20 cellular contexts compared by ENCODE assay signal in the genomic region with DNA sequence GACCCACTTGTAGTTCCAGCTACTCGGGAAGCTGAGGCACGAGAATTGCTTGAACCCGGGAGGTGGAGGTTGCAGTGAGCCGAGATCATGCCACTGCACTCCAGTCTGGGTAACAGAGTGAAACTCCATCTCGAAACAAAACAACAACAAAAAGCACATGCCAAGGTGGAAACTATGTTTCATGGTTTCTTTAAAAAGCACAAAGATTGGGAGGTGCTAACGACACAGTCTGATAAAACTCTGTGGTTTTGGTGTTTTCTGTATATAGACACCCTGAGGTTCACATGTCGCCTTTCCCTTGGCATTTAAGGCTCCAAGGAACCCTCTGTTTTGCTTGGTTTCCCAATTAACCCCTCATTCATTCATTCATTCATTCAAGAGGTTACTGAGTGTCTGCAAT.
DNase-seq lines count a peak whose midpoint lies in the region; ATAC-seq and TF ChIP-seq lines count a peak whose summit lies in the region.
"Had no signal": no experiment of that assay in that cellular context is flagged by ENCODE, and none has a peak within 500 bp of the region (broad histone marks: within the 10 kb centered on the region; RNA-seq: fewer than 3 reads in every experiment).

No MANE protein-coding gene starts in this region.

- H4K20me1 ChIP-seq in BLaER1: no peaks in the 10 kb centered on the region

- H3K36me3 ChIP-seq in BLaER1 (no peaks in the 10 kb centered on the region), thymus (ENCODE audit: control insufficient read depth, insufficient read depth) (no peaks in the 10 kb centered on the region)

- no peak overlapping the region for H3K9ac ChIP-seq in BLaER1

- 69% methylated on average over 7 of the region's 7 CpGs for WGBS in thymus

- POLR2A ChIA-PET in RWPE1 (lab: Yijun Ruan, JAX; ENCODE audit: low non-redundant PET): no interaction called here

- no peak for TF ChIP-seq CTCF in RWPE1 (conservative IDR thresholded peaks at IDR 0.05; ENCODE audit: low read depth)
- no peak for TF ChIP-seq CTCF in foreskin keratinocyte (conservative IDR thresholded peaks at IDR 0.05)

- H3K4me1 ChIP-seq in BLaER1 (peaks cover 16% of the 10 kb centered on the region), thymus (ENCODE audit: control insufficient read depth, insufficient read depth, low read length) (peaks cover 8% of the 10 kb centered on the region), foreskin keratinocyte (no peaks in the 10 kb centered on the region)

- no peak for ATAC-seq in GM19467 (IDR thresholded peaks at IDR 0.05; ENCODE audit: unreplicated experiment)
- ATAC-seq in foreskin keratinocyte: no peak

- H3K9me3 ChIP-seq in BLaER1 (0 out of 2 replicates have a peak, but pooled peaks cover 6% of the 10 kb centered on the region), thymus (ENCODE audit: control insufficient read depth) (no peaks in the 10 kb centered on the region)

- H3K27me3 ChIP-seq in BLaER1 (no peaks in the 10 kb centered on the region), thymus (ENCODE audit: control insufficient read depth, insufficient read depth) (no peaks in the 10 kb centered on the region), foreskin keratinocyte (peaks cover 7% of the 10 kb centered on the region)

- peak; percentile 11 for DNase-seq in Jurkat, Clone E6-1 (ENCODE audit: low read depth, low spot score)
- DNase-seq in RWPE1 (ENCODE audit: low spot score): no peak
- no peak for DNase-seq in NCI-H510A (lab: John Stamatoyannopoulos, UW)
- no peak for DNase-seq in foreskin keratinocyte
- DNase-seq: 8988T; C1 segment of cervical spinal cord; CD4-positive, CD25-positive, alpha-beta regulatory T cell; CD8-positive, alpha-beta memory T cell; COR-L47; DMS 273 treated with DMSO at 0.1 percent for 48 hours; DMS53; DND-41; EL; HCEC 1CT; KBM-7 had no signal

- no peak overlapping the region for H3K4me3 ChIP-seq in BLaER1
- H3K4me3 ChIP-seq in Jurkat, Clone E6-1 (ENCODE audit: low read length): no peak overlapping the region
- H3K4me3 ChIP-seq in thymus (ENCODE audit: low read length): no peak overlapping the region
- H3K4me3 ChIP-seq: GM23338 had no signal

- CTCF ChIA-PET in RWPE1 (lab: Yijun Ruan, JAX): no interaction called here

- H3K4me2 ChIP-seq in BLaER1: peak overlapping the region; percentile 52
- H3K4me2 ChIP-seq: GM23338 had no signal

- no peak overlapping the region for H3K27ac ChIP-seq in BLaER1
- H3K27ac ChIP-seq in RWPE1: peak overlapping the region; percentile 21
- peak overlapping the region; percentile 4 for H3K27ac ChIP-seq in thymus (ENCODE audit: low read depth)
- H3K27ac ChIP-seq in foreskin keratinocyte: no peak overlapping the region
- H3K27ac ChIP-seq: HL-60 had no signal

Comparison
In these comparisons a context has a peak if more than half of its experiments do, and no peak if none do; other contexts are left out.
1. H3K27ac ChIP-seq: peak in RWPE1 (single experiment) and thymus (single experiment); none in BLaER1 (single experiment) and foreskin keratinocyte (single experiment).